Comparison of ENCODE assay signal across 1 cellular context in the genomic region with DNA sequence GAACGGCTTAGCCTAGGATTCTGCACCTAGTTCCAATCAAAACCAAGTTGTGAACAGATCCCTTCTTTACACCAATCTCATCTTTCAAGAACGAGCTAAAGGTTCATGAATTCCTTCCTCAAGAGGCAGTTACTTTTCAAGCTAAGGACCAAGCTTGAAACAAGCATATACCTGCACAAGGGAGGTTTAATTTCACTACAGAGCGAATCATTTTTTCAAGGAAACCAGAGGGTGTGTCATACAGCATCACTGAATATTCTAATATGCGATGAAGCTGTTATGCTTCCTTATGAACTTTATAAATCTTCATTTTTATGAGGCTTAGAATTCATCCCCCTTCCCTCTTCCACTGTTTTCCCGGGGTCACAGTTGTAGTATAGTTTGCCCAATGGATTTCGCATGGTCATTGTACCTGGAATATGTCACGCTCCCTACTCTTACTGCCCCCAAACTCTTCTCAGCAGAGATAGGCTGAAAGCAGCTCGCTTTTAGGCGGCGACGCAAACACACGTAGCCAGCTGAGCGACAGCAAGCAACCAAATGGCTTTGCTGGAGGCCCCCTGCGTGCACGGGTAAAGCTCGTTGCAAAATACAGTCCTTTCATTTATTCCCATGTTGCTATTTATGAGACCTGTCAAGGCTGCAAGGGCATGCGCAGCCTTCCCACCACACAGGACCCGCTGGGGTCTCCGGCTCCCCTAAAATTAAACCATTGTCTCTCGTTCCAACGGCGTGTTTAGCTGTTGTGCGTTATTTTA.
A peak's percentile ranks its signal among the peaks of the same experiment; 100 is the strongest.
TF ChIP-seq lines count a peak whose summit lies in the region.

No MANE protein-coding gene starts in this region.

TF ChIP-seq in HEK293, 187 proteins besides CTCF, POLR2A, EP300 and RAD21 (continued from another document and continues in another):
- TF ChIP-seq ZBTB26 (tag by site-specific recombination; optimal IDR thresholded peaks at IDR 0.05) = no peak
- TF ChIP-seq ZBTB8A (tag by site-specific recombination; IDR thresholded peaks at IDR 0.05) = no peak
- TF ChIP-seq ZSCAN30 (tag by site-specific recombination; IDR thresholded peaks at IDR 0.05) = no peak
- TF ChIP-seq, protein P1, sequence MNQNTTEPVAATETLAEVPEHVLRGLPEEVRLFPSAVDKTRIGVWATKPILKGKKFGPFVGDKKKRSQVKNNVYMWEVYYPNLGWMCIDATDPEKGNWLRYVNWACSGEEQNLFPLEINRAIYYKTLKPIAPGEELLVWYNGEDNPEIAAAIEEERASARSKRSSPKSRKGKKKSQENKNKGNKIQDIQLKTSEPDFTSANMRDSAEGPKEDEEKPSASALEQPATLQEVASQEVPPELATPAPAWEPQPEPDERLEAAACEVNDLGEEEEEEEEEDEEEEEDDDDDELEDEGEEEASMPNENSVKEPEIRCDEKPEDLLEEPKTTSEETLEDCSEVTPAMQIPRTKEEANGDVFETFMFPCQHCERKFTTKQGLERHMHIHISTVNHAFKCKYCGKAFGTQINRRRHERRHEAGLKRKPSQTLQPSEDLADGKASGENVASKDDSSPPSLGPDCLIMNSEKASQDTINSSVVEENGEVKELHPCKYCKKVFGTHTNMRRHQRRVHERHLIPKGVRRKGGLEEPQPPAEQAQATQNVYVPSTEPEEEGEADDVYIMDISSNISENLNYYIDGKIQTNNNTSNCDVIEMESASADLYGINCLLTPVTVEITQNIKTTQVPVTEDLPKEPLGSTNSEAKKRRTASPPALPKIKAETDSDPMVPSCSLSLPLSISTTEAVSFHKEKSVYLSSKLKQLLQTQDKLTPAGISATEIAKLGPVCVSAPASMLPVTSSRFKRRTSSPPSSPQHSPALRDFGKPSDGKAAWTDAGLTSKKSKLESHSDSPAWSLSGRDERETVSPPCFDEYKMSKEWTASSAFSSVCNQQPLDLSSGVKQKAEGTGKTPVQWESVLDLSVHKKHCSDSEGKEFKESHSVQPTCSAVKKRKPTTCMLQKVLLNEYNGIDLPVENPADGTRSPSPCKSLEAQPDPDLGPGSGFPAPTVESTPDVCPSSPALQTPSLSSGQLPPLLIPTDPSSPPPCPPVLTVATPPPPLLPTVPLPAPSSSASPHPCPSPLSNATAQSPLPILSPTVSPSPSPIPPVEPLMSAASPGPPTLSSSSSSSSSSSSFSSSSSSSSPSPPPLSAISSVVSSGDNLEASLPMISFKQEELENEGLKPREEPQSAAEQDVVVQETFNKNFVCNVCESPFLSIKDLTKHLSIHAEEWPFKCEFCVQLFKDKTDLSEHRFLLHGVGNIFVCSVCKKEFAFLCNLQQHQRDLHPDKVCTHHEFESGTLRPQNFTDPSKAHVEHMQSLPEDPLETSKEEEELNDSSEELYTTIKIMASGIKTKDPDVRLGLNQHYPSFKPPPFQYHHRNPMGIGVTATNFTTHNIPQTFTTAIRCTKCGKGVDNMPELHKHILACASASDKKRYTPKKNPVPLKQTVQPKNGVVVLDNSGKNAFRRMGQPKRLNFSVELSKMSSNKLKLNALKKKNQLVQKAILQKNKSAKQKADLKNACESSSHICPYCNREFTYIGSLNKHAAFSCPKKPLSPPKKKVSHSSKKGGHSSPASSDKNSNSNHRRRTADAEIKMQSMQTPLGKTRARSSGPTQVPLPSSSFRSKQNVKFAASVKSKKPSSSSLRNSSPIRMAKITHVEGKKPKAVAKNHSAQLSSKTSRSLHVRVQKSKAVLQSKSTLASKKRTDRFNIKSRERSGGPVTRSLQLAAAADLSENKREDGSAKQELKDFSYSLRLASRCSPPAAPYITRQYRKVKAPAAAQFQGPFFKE (tag by site-specific recombination; IDR thresholded peaks at IDR 0.05; ENCODE audit: borderline replicate concordance) = no peak
- TF ChIP-seq ZNF394 (tag by site-specific recombination; IDR thresholded peaks at IDR 0.05; ENCODE audit: borderline replicate concordance) = no peak
- TF ChIP-seq, protein P2, sequence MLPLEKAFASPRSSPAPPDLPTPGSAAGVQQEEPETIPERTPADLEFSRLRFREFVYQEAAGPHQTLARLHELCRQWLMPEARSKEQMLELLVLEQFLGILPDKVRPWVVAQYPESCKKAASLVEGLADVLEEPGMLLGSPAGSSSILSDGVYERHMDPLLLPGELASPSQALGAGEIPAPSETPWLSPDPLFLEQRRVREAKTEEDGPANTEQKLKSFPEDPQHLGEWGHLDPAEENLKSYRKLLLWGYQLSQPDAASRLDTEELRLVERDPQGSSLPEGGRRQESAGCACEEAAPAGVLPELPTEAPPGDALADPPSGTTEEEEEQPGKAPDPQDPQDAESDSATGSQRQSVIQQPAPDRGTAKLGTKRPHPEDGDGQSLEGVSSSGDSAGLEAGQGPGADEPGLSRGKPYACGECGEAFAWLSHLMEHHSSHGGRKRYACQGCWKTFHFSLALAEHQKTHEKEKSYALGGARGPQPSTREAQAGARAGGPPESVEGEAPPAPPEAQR (tag by site-specific recombination; IDR thresholded peaks at IDR 0.05) = no peak
- no peak for TF ChIP-seq RBAK (tag by site-specific recombination; IDR thresholded peaks at IDR 0.05)
- no peak for TF ChIP-seq ZFP69B (tag by site-specific recombination; IDR thresholded peaks at IDR 0.05)
- no peak for TF ChIP-seq ZFHX2 (tag by site-specific recombination; conservative IDR thresholded peaks at IDR 0.05)
- no peak for TF ChIP-seq ZNF169 (tag by site-specific recombination; IDR thresholded peaks at IDR 0.05)
- TF ChIP-seq, protein P3, sequence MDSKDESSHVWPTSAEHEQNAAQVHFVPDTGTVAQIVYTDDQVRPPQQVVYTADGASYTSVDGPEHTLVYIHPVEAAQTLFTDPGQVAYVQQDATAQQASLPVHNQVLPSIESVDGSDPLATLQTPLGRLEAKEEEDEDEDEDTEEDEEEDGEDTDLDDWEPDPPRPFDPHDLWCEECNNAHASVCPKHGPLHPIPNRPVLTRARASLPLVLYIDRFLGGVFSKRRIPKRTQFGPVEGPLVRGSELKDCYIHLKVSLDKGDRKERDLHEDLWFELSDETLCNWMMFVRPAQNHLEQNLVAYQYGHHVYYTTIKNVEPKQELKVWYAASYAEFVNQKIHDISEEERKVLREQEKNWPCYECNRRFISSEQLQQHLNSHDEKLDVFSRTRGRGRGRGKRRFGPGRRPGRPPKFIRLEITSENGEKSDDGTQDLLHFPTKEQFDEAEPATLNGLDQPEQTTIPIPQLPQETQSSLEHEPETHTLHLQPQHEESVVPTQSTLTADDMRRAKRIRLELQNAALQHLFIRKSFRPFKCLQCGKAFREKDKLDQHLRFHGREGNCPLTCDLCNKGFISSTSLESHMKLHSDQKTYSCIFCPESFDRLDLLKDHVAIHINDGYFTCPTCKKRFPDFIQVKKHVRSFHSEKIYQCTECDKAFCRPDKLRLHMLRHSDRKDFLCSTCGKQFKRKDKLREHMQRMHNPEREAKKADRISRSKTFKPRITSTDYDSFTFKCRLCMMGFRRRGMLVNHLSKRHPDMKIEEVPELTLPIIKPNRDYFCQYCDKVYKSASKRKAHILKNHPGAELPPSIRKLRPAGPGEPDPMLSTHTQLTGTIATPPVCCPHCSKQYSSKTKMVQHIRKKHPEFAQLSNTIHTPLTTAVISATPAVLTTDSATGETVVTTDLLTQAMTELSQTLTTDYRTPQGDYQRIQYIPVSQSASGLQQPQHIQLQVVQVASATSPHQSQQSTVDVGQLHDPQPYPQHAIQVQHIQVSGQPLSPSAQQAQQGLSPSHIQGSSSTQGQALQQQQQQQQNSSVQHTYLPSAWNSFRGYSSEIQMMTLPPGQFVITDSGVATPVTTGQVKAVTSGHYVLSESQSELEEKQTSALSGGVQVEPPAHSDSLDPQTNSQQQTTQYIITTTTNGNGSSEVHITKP (tag by site-specific recombination; IDR thresholded peaks at IDR 0.05) = no peak
- TF ChIP-seq ZNF174 (tag by site-specific recombination; IDR thresholded peaks at IDR 0.05) = no peak
- TF ChIP-seq ZNF146 (tag by site-specific recombination; IDR thresholded peaks at IDR 0.05) = no peak
- TF ChIP-seq HOXC10 (CRISPR knock-in tag; IDR thresholded peaks at IDR 0.05) = no peak
- no peak for TF ChIP-seq ZNF843 (tag by site-specific recombination; IDR thresholded peaks at IDR 0.05)
- TF ChIP-seq, protein P4, sequence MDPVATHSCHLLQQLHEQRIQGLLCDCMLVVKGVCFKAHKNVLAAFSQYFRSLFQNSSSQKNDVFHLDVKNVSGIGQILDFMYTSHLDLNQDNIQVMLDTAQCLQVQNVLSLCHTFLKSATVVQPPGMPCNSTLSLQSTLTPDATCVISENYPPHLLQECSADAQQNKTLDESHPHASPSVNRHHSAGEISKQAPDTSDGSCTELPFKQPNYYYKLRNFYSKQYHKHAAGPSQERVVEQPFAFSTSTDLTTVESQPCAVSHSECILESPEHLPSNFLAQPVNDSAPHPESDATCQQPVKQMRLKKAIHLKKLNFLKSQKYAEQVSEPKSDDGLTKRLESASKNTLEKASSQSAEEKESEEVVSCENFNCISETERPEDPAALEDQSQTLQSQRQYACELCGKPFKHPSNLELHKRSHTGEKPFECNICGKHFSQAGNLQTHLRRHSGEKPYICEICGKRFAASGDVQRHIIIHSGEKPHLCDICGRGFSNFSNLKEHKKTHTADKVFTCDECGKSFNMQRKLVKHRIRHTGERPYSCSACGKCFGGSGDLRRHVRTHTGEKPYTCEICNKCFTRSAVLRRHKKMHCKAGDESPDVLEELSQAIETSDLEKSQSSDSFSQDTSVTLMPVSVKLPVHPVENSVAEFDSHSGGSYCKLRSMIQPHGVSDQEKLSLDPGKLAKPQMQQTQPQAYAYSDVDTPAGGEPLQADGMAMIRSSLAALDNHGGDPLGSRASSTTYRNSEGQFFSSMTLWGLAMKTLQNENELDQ (tag by site-specific recombination; IDR thresholded peaks at IDR 0.05; ENCODE audit: low read depth) = no peak
- no peak for TF ChIP-seq ZNF624 (tag by site-specific recombination; IDR thresholded peaks at IDR 0.05)
- TF ChIP-seq ZNF660 (tag by site-specific recombination; IDR thresholded peaks at IDR 0.05) = peak; percentile 81
- no peak for TF ChIP-seq REPIN1 (tag by site-specific recombination; IDR thresholded peaks at IDR 0.05; ENCODE audit: low read depth)
- TF ChIP-seq ZNF585B (tag by site-specific recombination; IDR thresholded peaks at IDR 0.05) = no peak
- TF ChIP-seq ATF2 (tag by site-specific recombination; IDR thresholded peaks at IDR 0.05; ENCODE audit: low read depth) = no peak
- peak; percentile 53 for TF ChIP-seq PATZ1 (tag by site-specific recombination; IDR thresholded peaks at IDR 0.05)
- no peak for TF ChIP-seq ZNF350 (tag by site-specific recombination; IDR thresholded peaks at IDR 0.05)
- TF ChIP-seq ZNF670 (tag by site-specific recombination; IDR thresholded peaks at IDR 0.05; ENCODE audit: low read depth) = no peak
- no peak for TF ChIP-seq ZNF26 (tag by site-specific recombination; IDR thresholded peaks at IDR 0.05)
- TF ChIP-seq TCF7L2 (IDR thresholded peaks at IDR 0.05; ENCODE audit: borderline replicate concordance, low read depth, low read length) = no peak
- TF ChIP-seq ZNF677 (tag by site-specific recombination; IDR thresholded peaks at IDR 0.05) = no peak
- TF ChIP-seq ZNF704 (tag by site-specific recombination; IDR thresholded peaks at IDR 0.05) = no peak
- TF ChIP-seq ZNF37A (tag by site-specific recombination; IDR thresholded peaks at IDR 0.05) = no peak
- TF ChIP-seq ZXDB (tag by site-specific recombination; IDR thresholded peaks at IDR 0.05) = peak; percentile 65; the same call in 1 of the 2 replicates
- TF ChIP-seq ZNF404 (tag by site-specific recombination; IDR thresholded peaks at IDR 0.05) = no peak
- TF ChIP-seq FEZF1 (tag by site-specific recombination; IDR thresholded peaks at IDR 0.05) = 0 out of 2 replicates have a peak, but pooled peaks have one; percentile 21
- TF ChIP-seq ZNF426 (tag by site-specific recombination; IDR thresholded peaks at IDR 0.05) = no peak
